1 cellular context compared by ENCODE assay signal in the genomic region with DNA sequence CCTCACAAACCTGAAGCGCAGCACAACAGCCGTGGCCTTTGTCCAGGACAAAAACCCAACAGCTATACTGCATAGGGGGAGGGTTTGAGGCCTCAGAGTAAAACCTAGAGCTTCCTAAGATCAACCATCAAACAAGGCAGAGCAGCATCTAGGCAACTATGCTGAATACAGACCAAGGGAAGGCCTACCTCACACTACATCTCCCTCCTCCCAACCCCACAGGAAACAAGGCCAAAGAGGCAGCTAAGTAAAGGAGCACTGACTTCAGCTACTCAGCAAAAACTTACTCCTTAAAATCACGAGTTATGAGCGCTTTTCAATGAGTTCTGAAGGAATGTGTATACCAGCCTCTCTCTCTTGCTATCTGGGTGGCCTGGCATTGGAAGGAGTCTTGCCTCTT.
A peak's percentile ranks its signal among the peaks of the same experiment; 100 is the strongest.
TF ChIP-seq lines count a peak whose summit lies in the region.

No MANE protein-coding gene starts in this region.

TF ChIP-seq in K562, 482 proteins besides CTCF, POLR2A, EP300 and RAD21:
- TF ChIP-seq ZFP1 (CRISPR knock-in tag; IDR thresholded peaks at IDR 0.05) (no peak), KDM5B (IDR thresholded peaks at IDR 0.05; ENCODE audit: insufficient replicate concordance, low read depth, low read length) (no peak), HMG20A (CRISPR knock-in tag; conservative IDR thresholded peaks at IDR 0.05) (no peak), ZNF140 (CRISPR knock-in tag; IDR thresholded peaks at IDR 0.05) (no peak), ZNF316 (IDR thresholded peaks at IDR 0.05) (0 out of 2 replicates have a peak, but pooled peaks have one; percentile 22)
- TF ChIP-seq, protein P1, sequence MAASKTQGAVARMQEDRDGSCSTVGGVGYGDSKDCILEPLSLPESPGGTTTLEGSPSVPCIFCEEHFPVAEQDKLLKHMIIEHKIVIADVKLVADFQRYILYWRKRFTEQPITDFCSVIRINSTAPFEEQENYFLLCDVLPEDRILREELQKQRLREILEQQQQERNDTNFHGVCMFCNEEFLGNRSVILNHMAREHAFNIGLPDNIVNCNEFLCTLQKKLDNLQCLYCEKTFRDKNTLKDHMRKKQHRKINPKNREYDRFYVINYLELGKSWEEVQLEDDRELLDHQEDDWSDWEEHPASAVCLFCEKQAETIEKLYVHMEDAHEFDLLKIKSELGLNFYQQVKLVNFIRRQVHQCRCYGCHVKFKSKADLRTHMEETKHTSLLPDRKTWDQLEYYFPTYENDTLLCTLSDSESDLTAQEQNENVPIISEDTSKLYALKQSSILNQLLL (CRISPR knock-in tag; IDR thresholded peaks at IDR 0.05; ENCODE audit: borderline replicate concordance): no peak
TF ChIP-seq in K562: peak in this region for 1.
